In the genomic region with DNA sequence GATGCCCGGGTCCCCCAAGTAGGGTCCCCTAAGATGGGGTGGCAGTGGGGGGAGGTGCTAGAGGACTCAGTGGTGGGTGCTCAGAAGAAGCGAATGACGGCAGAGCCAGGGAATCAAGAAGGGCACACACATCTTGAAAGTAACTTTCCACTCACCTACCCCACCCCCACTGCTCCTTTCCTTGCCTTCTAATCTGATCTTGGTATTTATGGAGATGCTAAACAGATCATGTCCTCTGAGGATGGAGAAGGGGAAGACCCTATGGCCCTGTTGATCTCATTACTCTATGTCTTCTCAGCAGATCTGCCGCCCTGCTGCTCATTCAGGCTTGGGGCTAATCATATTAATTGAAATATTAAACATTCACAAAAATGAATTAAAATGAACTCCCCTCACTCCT, we compare ENCODE assay signal across 29 cellular contexts. TPM values are rescaled to one million over a fixed set of nuclear protein-coding genes. Genes with fewer than 3 reads are reported as not detected.
"Had no signal": no experiment of that assay in that cellular context is flagged by ENCODE, and none has a peak within 500 bp of the region (broad histone marks: within the 10 kb centered on the region; RNA-seq: fewer than 3 reads in every experiment).

No MANE protein-coding gene starts in this region.

- H3K27ac ChIP-seq: Peyer's patch, RWPE1, SJCRH30 had no signal

- H3K27me3 ChIP-seq: SJCRH30 had no signal

- H3K9me3 ChIP-seq: Peyer's patch, SJCRH30 had no signal

- H3K4me3 Mint-ChIP-seq: activated CD4-positive, alpha-beta T cell treated with anti-CD3 and anti-CD28 coated beads, Interleukin-2, amount 10 ng/mL, durations not matched to agents 24 days and 14 days; activated CD8-positive, alpha-beta memory T cell treated with anti-CD3 and anti-CD28 coated beads, Interleukin-2, amount 10 ng/mL, durations not matched to agents 7 days and 5 days; activated naive CD4-positive, alpha-beta T cell treated with anti-CD3 and anti-CD28 coated beads for 36 hours; activated naive CD8-positive, alpha-beta T cell; activated T-cell treated with anti-CD3 and anti-CD28 coated beads, Interleukin-2, amount 50 U/mL, for 24 hours; activated T-helper 1 cell treated with anti-CD3 and anti-CD28 coated beads, Interleukin-12 subunit alpha, Interleukin-12 subunit beta, Interleukin-2, Interleukin-4 antibody, amounts not matched to agents 30 ng/mL and 10 ng/mL and 1 ng/mL, durations not matched to agents 14 hours and 24 hours and 36 hours; T-helper 1 cell treated with Interleukin-12 subunit alpha and Interleukin-12 subunit beta and Interleukin-4 antibody, amounts not matched to agents 30 μg/mL and 1 μg/mL, for 36 hours had no signal

- H3K4me1 ChIP-seq: SJCRH30 had no signal

- H3K9me3 Mint-ChIP-seq: activated CD4-positive, alpha-beta T cell treated with anti-CD3 and anti-CD28 coated beads, Interleukin-2, amount 10 ng/mL, durations not matched to agents 24 days and 14 days; activated naive CD4-positive, alpha-beta T cell treated with anti-CD3 and anti-CD28 coated beads for 36 hours; activated T-cell treated with anti-CD3 and anti-CD28 coated beads, Interleukin-2, amount 50 U/mL, for 24 hours; activated T-helper 1 cell treated with anti-CD3 and anti-CD28 coated beads, Interleukin-12 subunit alpha, Interleukin-12 subunit beta, Interleukin-2, Interleukin-4 antibody, amounts not matched to agents 30 ng/mL and 10 ng/mL and 1 ng/mL, durations not matched to agents 14 hours and 24 hours and 36 hours; T-helper 1 cell treated with Interleukin-12 subunit alpha and Interleukin-12 subunit beta and Interleukin-4 antibody, amounts not matched to agents 30 μg/mL and 1 μg/mL, for 36 hours; WTC11 had no signal

- H3K36me3 ChIP-seq: Peyer's patch, SJCRH30 had no signal

- H3K27ac Mint-ChIP-seq: activated CD4-positive, alpha-beta T cell treated with anti-CD3 and anti-CD28 coated beads, Interleukin-2, amount 10 ng/mL, durations not matched to agents 24 days and 14 days; activated CD8-positive, alpha-beta memory T cell treated with anti-CD3 and anti-CD28 coated beads, Interleukin-2, amount 10 ng/mL, durations not matched to agents 7 days and 5 days; activated naive CD4-positive, alpha-beta T cell treated with anti-CD3 and anti-CD28 coated beads for 36 hours; activated naive CD8-positive, alpha-beta T cell; activated T-cell treated with anti-CD3 and anti-CD28 coated beads, Interleukin-2, amount 50 U/mL, for 24 hours; activated T-helper 1 cell treated with anti-CD3 and anti-CD28 coated beads, Interleukin-12 subunit alpha, Interleukin-12 subunit beta, Interleukin-2, Interleukin-4 antibody, amounts not matched to agents 30 ng/mL and 10 ng/mL and 1 ng/mL, durations not matched to agents 14 hours and 24 hours and 36 hours; T-helper 1 cell treated with Interleukin-12 subunit alpha and Interleukin-12 subunit beta and Interleukin-4 antibody, amounts not matched to agents 30 μg/mL and 1 μg/mL, for 36 hours; WTC11 had no signal

- H3K4me3 ChIP-seq: Peyer's patch, SJCRH30 had no signal

- DNase-seq: activated CD4-positive, alpha-beta T cell treated with anti-CD3 and anti-CD28 coated beads, Interleukin-2, amount 10 ng/mL, durations not matched to agents 24 days and 14 days; activated CD4-positive, alpha-beta T cell treated with anti-CD3 and anti-CD28 coated beads, Interleukin-2, amount 50 U/mL, for 48 hours; activated CD4-positive, CD25-positive, alpha-beta regulatory T cell treated with anti-CD3 and anti-CD28 coated beads, Interleukin-2, amount 50 U/mL, for 72 hours; activated CD8-positive, alpha-beta memory T cell treated with anti-CD3 and anti-CD28 coated beads, Interleukin-2, amount 10 ng/mL, durations not matched to agents 7 days and 5 days; activated gamma-delta T cell; activated naive CD4-positive, alpha-beta T cell treated with anti-CD3 and anti-CD28 coated beads for 36 hours; activated T-cell treated with anti-CD3 and anti-CD28 coated beads, Interleukin-2, amount 50 U/mL, for 24 hours; IMR-90; Kasumi-1; KBM-7; NCI-H1048; NCI-H146; NCI-H187 treated with DMSO at 0.1 percent for 48 hours; NCI-H2081 treated with DMSO at 0.1 percent for 48 hours; NCI-H2171; NCI-H2227 treated with DMSO at 0.1 percent for 48 hours; NCI-H526; NCI-H774; Peyer's patch; Right ventricle myocardium superior; SJCRH30; SW 1271 had no signal

- H3K36me3 Mint-ChIP-seq: activated CD8-positive, alpha-beta memory T cell treated with anti-CD3 and anti-CD28 coated beads, Interleukin-2, amount 10 ng/mL, durations not matched to agents 7 days and 5 days; activated naive CD8-positive, alpha-beta T cell; WTC11 had no signal

RNA-seq across cellular contexts. Expression of a gene that starts 2.1 kb away (rescaled TPM):
- total RNA-seq: activated CD4-positive, alpha-beta T cell treated with anti-CD3 and anti-CD28 coated beads, Interleukin-2, amount 10 ng/mL, durations not matched to agents 24 days and 14 days; activated CD8-positive, alpha-beta memory T cell treated with anti-CD3 and anti-CD28 coated beads, Interleukin-2, amount 10 ng/mL, durations not matched to agents 7 days and 5 days; activated naive CD4-positive, alpha-beta T cell treated with anti-CD3 and anti-CD28 coated beads for 36 hours; activated T-helper 1 cell treated with anti-CD3 and anti-CD28 coated beads, Interleukin-12 subunit alpha, Interleukin-12 subunit beta, Interleukin-2, Interleukin-4 antibody, amounts not matched to agents 30 ng/mL and 10 ng/mL and 1 ng/mL, durations not matched to agents 14 hours and 24 hours and 36 hours; bronchial epithelial cell; IMR-90; NCI-H460; Right ventricle myocardium superior; SJCRH30 had no signal

RNA-seq across cellular contexts. Expression of a gene that starts 2.7 kb away (rescaled TPM):
- total RNA-seq: activated CD4-positive, alpha-beta T cell treated with anti-CD3 and anti-CD28 coated beads, Interleukin-2, amount 10 ng/mL, durations not matched to agents 24 days and 14 days; activated CD8-positive, alpha-beta memory T cell treated with anti-CD3 and anti-CD28 coated beads, Interleukin-2, amount 10 ng/mL, durations not matched to agents 7 days and 5 days; activated naive CD4-positive, alpha-beta T cell treated with anti-CD3 and anti-CD28 coated beads for 36 hours; activated T-helper 1 cell treated with anti-CD3 and anti-CD28 coated beads, Interleukin-12 subunit alpha, Interleukin-12 subunit beta, Interleukin-2, Interleukin-4 antibody, amounts not matched to agents 30 ng/mL and 10 ng/mL and 1 ng/mL, durations not matched to agents 14 hours and 24 hours and 36 hours; bronchial epithelial cell; IMR-90; NCI-H460; Peyer's patch; SJCRH30; WTC11 had no signal
